ENCODE assay signal across 15 cellular contexts in the genomic region with DNA sequence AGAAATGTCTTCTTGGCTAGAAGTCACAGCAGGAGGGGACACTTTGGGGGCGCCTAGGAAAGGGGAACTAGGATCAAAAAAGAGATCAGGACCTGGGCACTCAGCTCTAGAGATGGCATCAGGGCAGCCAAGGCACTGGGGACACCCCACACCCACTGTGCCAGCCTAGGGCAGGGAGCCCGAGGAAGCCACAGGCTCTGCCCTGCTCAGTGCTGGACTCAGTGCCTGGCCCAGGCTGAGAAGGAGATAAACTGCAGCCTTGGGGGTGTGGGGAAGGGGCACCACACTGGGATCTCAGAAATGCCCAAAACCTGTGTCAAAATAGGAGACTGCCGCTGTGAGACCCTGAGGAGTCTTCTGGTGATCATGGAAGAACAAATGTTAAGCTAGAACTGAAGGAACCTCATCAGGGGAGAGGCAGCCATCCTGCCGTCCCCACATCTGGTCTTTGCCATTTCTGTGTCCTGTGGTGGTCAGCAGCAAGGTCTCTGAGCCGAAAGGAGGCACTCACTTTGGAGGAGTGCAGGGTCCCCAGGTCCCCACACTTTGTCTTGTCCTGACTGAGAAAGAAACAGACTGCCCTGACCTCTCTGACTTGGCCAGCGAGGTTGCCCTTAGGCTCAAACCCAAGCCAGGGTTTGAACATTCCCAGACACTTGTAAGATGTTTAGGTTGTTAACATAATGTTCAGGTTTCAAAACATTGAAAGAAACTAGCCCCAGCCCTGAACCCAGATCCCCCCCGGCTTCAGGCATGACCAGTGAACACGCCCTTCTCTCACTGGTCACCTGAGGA. TPM values are rescaled to one million over a fixed set of nuclear protein-coding genes. Genes with fewer than 3 reads are reported as not detected.
DNase-seq lines count a peak whose midpoint lies in the region; ATAC-seq, FAIRE-seq and TF ChIP-seq lines count a peak whose summit lies in the region.
"Had no signal": no experiment of that assay in that cellular context is flagged by ENCODE, and none has a peak within 500 bp of the region (broad histone marks: within the 10 kb centered on the region; RNA-seq: fewer than 3 reads in every experiment).

No MANE protein-coding gene starts in this region.

- H4K20me1 ChIP-seq in Loucy (ENCODE audit: insufficient read depth, low read length, poor library complexity, severe bottlenecking): peaks cover 33% of the 10 kb centered on the region
- H4K20me1 ChIP-seq in K562 (replicated peaks; ENCODE audit: control insufficient read depth, insufficient read depth, low read length): peaks cover 22% of the 10 kb centered on the region

- H3K4me1 ChIP-seq in Loucy (ENCODE audit: insufficient read depth, low read length, poor library complexity, severe bottlenecking) (peaks cover 22% of the 10 kb centered on the region), K562 (replicated peaks in 1 of 2; ENCODE audit: control insufficient read depth in 2 of 2, insufficient read depth in 2 of 2, low read length in 2 of 2) (peaks cover 13 to 79% of the 10 kb centered on the region in 2 experiments), left ventricle myocardium inferior (peaks cover 48% of the 10 kb centered on the region)

- ATAC-seq in K562: no peak
- ATAC-seq in GM21737 (IDR thresholded peaks at IDR 0.05; ENCODE audit: unreplicated experiment): no peak

- POLR2A ChIA-PET in K562 (lab: Yijun Ruan, JAX): interaction anchor here (0.5 to 4.0 kb wide), 2 partner anchors 160 to 183 kb away, joined by 3 to 23 read pairs; partner anchors contain the start of gene TPD52L2

- CTCF ChIA-PET in K562 (lab: Yijun Ruan, JAX; ENCODE audit: low intra/inter-chr PET ratio): interaction anchor here (0.6 to 2.6 kb wide), 2 partner anchors 159 to 165 kb away, joined by 4 to 18 read pairs; partner anchors contain the start of gene TPD52L2

- H3K27me3 ChIP-seq in Loucy (ENCODE audit: insufficient read depth, low read length, poor library complexity, severe bottlenecking) (peaks cover 4% of the 10 kb centered on the region), K562 (ENCODE audit: control insufficient read depth in 2 of 2, insufficient read depth in 2 of 2, low read length in 2 of 2) (no peaks in the 10 kb centered on the region), left ventricle myocardium inferior (ENCODE audit: low read depth) (no peaks in the 10 kb centered on the region)
- H3K27me3 ChIP-seq: breast epithelium had no signal

- intact Hi-C loops in K562 (cut with micrococcal nuclease) (loop anchor here (2.0 to 10.0 kb wide), 5 partner anchors 79 to 252 kb away; partner anchors contain the start of genes PTK6, TPD52L2 and UCKL1), left ventricle myocardium inferior (cut with micrococcal nuclease) (no loop called here)

- H3K79me2 ChIP-seq in Loucy (ENCODE audit: insufficient read depth, low read length): peaks cover 62% of the 10 kb centered on the region
- H3K79me2 ChIP-seq in K562 (ENCODE audit: control insufficient read depth, insufficient read depth, low read length): peaks cover 49% of the 10 kb centered on the region

- no peak for TF ChIP-seq EP300 in K562 (IDR thresholded peaks at IDR 0.05; ENCODE audit: low read length)

- peaks cover 42% of the 10 kb centered on the region for H3K36me3 Mint-ChIP-seq in T-helper 2 cell treated with Interferon-gamma antibody and Interleukin-4, amounts not matched to agents 5 μg/mL and 100 μg/mL, for 36 hours (ENCODE audit: low read depth)
- peaks cover 13% of the 10 kb centered on the region for H3K36me3 Mint-ChIP-seq in osteocyte (ENCODE audit: unreplicated experiment)

- 92% methylated on average over 8 of the region's 8 CpGs for WGBS in K562 (ENCODE audit: insufficient coverage, low coverage, missing lambda C conversion rate)

- TF ChIP-seq POLR2A in K562 (conservative IDR thresholded peaks at IDR 0.05): no peak

- H3K9me3 ChIP-seq in Loucy (ENCODE audit: insufficient read depth, low read depth, low read length): no peaks in the 10 kb centered on the region
- no peaks in the 10 kb centered on the region for H3K9me3 ChIP-seq in K562 (replicated peaks; ENCODE audit: control insufficient read depth, insufficient read depth, low read depth, low read length)
- H3K9me3 ChIP-seq in left ventricle myocardium inferior (replicated peaks): no peaks in the 10 kb centered on the region
- H3K9me3 ChIP-seq: breast epithelium had no signal

- H3K9me2 ChIP-seq in Loucy (replicated peaks; ENCODE audit: low read depth, low read length): no peaks in the 10 kb centered on the region

- H3K4me1 Mint-ChIP-seq in T-helper 2 cell treated with Interferon-gamma antibody and Interleukin-4, amounts not matched to agents 5 μg/mL and 100 μg/mL, for 36 hours (ENCODE audit: low read depth): peaks cover 27% of the 10 kb centered on the region
- peaks cover 22% of the 10 kb centered on the region for H3K4me1 Mint-ChIP-seq in osteocyte (ENCODE audit: unreplicated experiment)

- DNase-seq in T-helper 2 cell treated with Interferon-gamma antibody and Interleukin-4, amounts not matched to agents 5 μg/mL and 100 μg/mL, for 36 hours (ENCODE audit: low spot score): no peak
- DNase-seq in T-helper 2 cell (no peak), K562 (ENCODE audit: extremely low read depth in 1 of 4, low spot score in 3 of 4) (peak in 2 of 4 experiments; percentile 3 to 5), osteocyte (ENCODE audit: extremely low spot score, unreplicated experiment) (no peak), DMS 273 (lab: John Stamatoyannopoulos, UW; ENCODE audit: unreplicated experiment) (no peak), left ventricle myocardium inferior (no peak)
- DNase-seq: DMS79; mesendoderm; NCI-H1930; NK-92 treated with Interleukin-12 subunit alpha and Interleukin-12 subunit beta, amount 100 ng/mL, for 24 hours; retina had no signal

- no peaks in the 10 kb centered on the region for H3K9me3 Mint-ChIP-seq in T-helper 2 cell treated with Interferon-gamma antibody and Interleukin-4, amounts not matched to agents 5 μg/mL and 100 μg/mL, for 36 hours
- no peaks in the 10 kb centered on the region for H3K9me3 Mint-ChIP-seq in osteocyte (ENCODE audit: unreplicated experiment)

- H3K9ac ChIP-seq in Loucy (ENCODE audit: low read depth, low read length, poor library complexity, severe bottlenecking): no peak overlapping the region
- H3K9ac ChIP-seq in K562 (ENCODE audit: insufficient read depth in 1 of 2, low read depth in 2 of 2, low read length in 2 of 2): peak overlapping the region in 1 of 2 experiments; percentile 60; a peak in 1 of 4 replicates

- H3K27me3 Mint-ChIP-seq in T-helper 2 cell treated with Interferon-gamma antibody and Interleukin-4, amounts not matched to agents 5 μg/mL and 100 μg/mL, for 36 hours (ENCODE audit: low read depth): no peaks in the 10 kb centered on the region
- no peaks in the 10 kb centered on the region for H3K27me3 Mint-ChIP-seq in osteocyte (ENCODE audit: unreplicated experiment)

- no peak overlapping the region for H3K27ac Mint-ChIP-seq in T-helper 2 cell treated with Interferon-gamma antibody and Interleukin-4, amounts not matched to agents 5 μg/mL and 100 μg/mL, for 36 hours
- peak overlapping the region; percentile 34 for H3K27ac Mint-ChIP-seq in osteocyte (ENCODE audit: unreplicated experiment)

- TF ChIP-seq CTCF in Loucy (conservative IDR thresholded peaks at IDR 0.05; ENCODE audit: low read length) (no peak), K562 (IDR thresholded peaks at IDR 0.05 in 2 of 3, conservative IDR thresholded peaks at IDR 0.05 in 1 of 3; ENCODE audit: insufficient read depth in 2 of 3, low read depth in 1 of 3, low read length in 3 of 3) (no peak), osteocyte (IDR thresholded peaks at IDR 0.05) (no peak), left ventricle myocardium inferior (IDR thresholded peaks at IDR 0.05; ENCODE audit: borderline replicate concordance) (no peak)

- H3K9me1 ChIP-seq in K562 (ENCODE audit: control insufficient read depth, insufficient read depth, low read length): no peaks in the 10 kb centered on the region

- H3F3A ChIP-seq in Loucy (ENCODE audit: low read depth): no peaks in the 10 kb centered on the region

- no peak for TF ChIP-seq RAD21 in K562 (CRISPR knock-in tag; conservative IDR thresholded peaks at IDR 0.05 in 1 of 2, IDR thresholded peaks at IDR 0.05 in 1 of 2)

- H3K36me3 ChIP-seq in Loucy (ENCODE audit: insufficient read depth, low read length) (peaks cover 13% of the 10 kb centered on the region; the same call in 1 of the 2 replicates), K562 (ENCODE audit: control insufficient read depth, insufficient read depth, low read length) (peaks cover 52% of the 10 kb centered on the region), left ventricle myocardium inferior (peaks cover 50% of the 10 kb centered on the region)

- no peak for FAIRE-seq in K562 (lab: Jason Lieb, UNC)
- FAIRE-seq: GM12891 had no signal

- H3K27ac ChIP-seq in K562 (ENCODE audit: extremely low read depth, low read depth, low read length): no peak overlapping the region
- no peak overlapping the region for H3K27ac ChIP-seq in left ventricle myocardium inferior (replicated peaks)

- in situ Hi-C loops in K562 (cut with MboI): loop anchor here (5.0 kb wide), 1 partner anchor 157 kb away; the partner anchor contains the start of gene ABHD16B

- H3K4me2 ChIP-seq in Loucy (ENCODE audit: low read depth, low read length, poor library complexity, severe bottlenecking) (peak overlapping the region; percentile 90), K562 (ENCODE audit: insufficient read depth, low read length) (no peak overlapping the region)

- peak overlapping the region; percentile 18 for H3K4me3 Mint-ChIP-seq in T-helper 2 cell treated with Interferon-gamma antibody and Interleukin-4, amounts not matched to agents 5 μg/mL and 100 μg/mL, for 36 hours
- peak overlapping the region; percentile 18 for H3K4me3 Mint-ChIP-seq in osteocyte (ENCODE audit: unreplicated experiment)

- no TSS peak for BruUV-seq in K562 (replicated peaks; lab: Mats Ljungman, UMichigan)

- H3K4me3 ChIP-seq in Loucy (ENCODE audit: low read length, poor library complexity, severe bottlenecking) (no peak overlapping the region), K562 (no peak overlapping the region), left ventricle myocardium inferior (no peak overlapping the region)

- no peak overlapping the region for H2AFZ ChIP-seq in Loucy (ENCODE audit: low read length)
- no peak overlapping the region for H2AFZ ChIP-seq in K562 (ENCODE audit: low read depth, low read length)

RNA-seq across cellular contexts. Expression of gene ARFRP1, which starts 2.3 kb away (rescaled TPM):
- 98.6 and 222 TPM in 2 replicates for total RNA-seq in K562 (2011; cell fraction: chromatin; rRNA removed; ENCODE audit: low replicate concordance)
- 116 and 124 TPM in 2 replicates for total RNA-seq in K562 (2011; cell fraction: nucleolus; rRNA removed)
- 75.6 and 81.5 TPM in 2 replicates for total RNA-seq in K562 (2011; cell fraction: nucleoplasm; rRNA removed)
- total RNA-seq in K562 (2014; rRNA removed) (64.3 and 74.1 TPM in 2 replicates), K562 (2014; rRNA removed; fragmentation: Illumina TruSeq; extraction: Trizol) (16.1 and 19.1 TPM in 2 replicates), K562 (2015; rRNA removed; fragmentation: Illumina TruSeq; extraction: Trizol) (37.3 and 37.7 TPM in 2 replicates), K562 (2021) (64.0 and 78.9 TPM in 2 replicates), osteocyte (46.1 and 46.7 TPM in 2 replicates), left ventricle myocardium inferior (37.1 TPM)
- polyA plus RNA-seq in K562 (2011; rRNA removed) (37.5 and 39.5 TPM in 2 replicates), K562 (2014; fragmentation: Illumina TruSeq; extraction: Trizol) (20.0 and 36.3 TPM in 2 replicates), K562 (2014; fragmentation: Nextera tagmentation; extraction: Ambion mirVana) (1 to 10 TPM; 2.2 to 6.0 TPM), K562 (2014; rRNA removed) (66.9 and 70.5 TPM in 2 replicates)
- 52.0 and 57.8 TPM in 2 replicates for polyA plus RNA-seq in K562 (2011; cell fraction: cytosol; rRNA removed)
- polyA plus RNA-seq in K562 (2011; cell fraction: nucleus; rRNA removed): 132 and 147 TPM in 2 replicates
- 44.1 and 48.2 TPM in 2 replicates for polyA plus RNA-seq in K562 (2012)
- 18.4 and 33.9 TPM in 2 replicates for polyA minus RNA-seq in K562 (2011; rRNA and poly(A)+ RNA removed)
- 14.4 and 22.2 TPM in 2 replicates for polyA minus RNA-seq in K562 (2011; cell fraction: cytosol; rRNA and poly(A)+ RNA removed)
- 46.2 and 62.4 TPM in 2 replicates for polyA minus RNA-seq in K562 (2011; cell fraction: nucleus; rRNA and poly(A)+ RNA removed)

RNA-seq across cellular contexts. Expression of gene ZGPAT, which starts 2.4 kb away (rescaled TPM):
- 20.3 and 73.7 TPM in 2 replicates for total RNA-seq in K562 (2011; cell fraction: chromatin; rRNA removed; ENCODE audit: low replicate concordance)
- total RNA-seq in K562 (2011; cell fraction: nucleolus; rRNA removed): 43.4 and 48.4 TPM in 2 replicates
- total RNA-seq in K562 (2011; cell fraction: nucleoplasm; rRNA removed): 35.6 and 47.3 TPM in 2 replicates
- total RNA-seq in K562 (2014; rRNA removed): 19.4 and 26.6 TPM in 2 replicates
- 2.2 and 2.4 TPM in 2 replicates for total RNA-seq in K562 (2014; rRNA removed; fragmentation: Illumina TruSeq; extraction: Trizol)
- 7.9 and 8.4 TPM in 2 replicates for total RNA-seq in K562 (2015; rRNA removed; fragmentation: Illumina TruSeq; extraction: Trizol)
- total RNA-seq in K562 (2021): 22.5 and 25.4 TPM in 2 replicates
- polyA plus RNA-seq in K562 (2011; rRNA removed): 7.4 and 10.7 TPM in 2 replicates
- 6.2 and 15.4 TPM in 2 replicates for polyA plus RNA-seq in K562 (2011; cell fraction: cytosol; rRNA removed)
- 40.8 and 67.3 TPM in 2 replicates for polyA plus RNA-seq in K562 (2011; cell fraction: nucleus; rRNA removed)
- polyA plus RNA-seq in K562 (2012): 14.8 and 18.0 TPM in 2 replicates
- 5.6 and 10.9 TPM in 2 replicates for polyA plus RNA-seq in K562 (2014; fragmentation: Illumina TruSeq; extraction: Trizol)
- polyA plus RNA-seq in K562 (2014; fragmentation: Nextera tagmentation; extraction: Ambion mirVana): under 1 TPM; 0.14 to 0.21 TPM
- 24.1 and 27.7 TPM in 2 replicates for polyA plus RNA-seq in K562 (2014; rRNA removed)
- polyA minus RNA-seq in K562 (2011; rRNA and poly(A)+ RNA removed): 2.7 and 4.6 TPM in 2 replicates
- polyA minus RNA-seq in K562 (2011; cell fraction: cytosol; rRNA and poly(A)+ RNA removed): 11.6 and 12.8 TPM in 2 replicates
- polyA minus RNA-seq in K562 (2011; cell fraction: nucleus; rRNA and poly(A)+ RNA removed): 9.8 and 11.2 TPM in 2 replicates
- 24.3 and 28.0 TPM in 2 replicates for total RNA-seq in osteocyte
- 15.8 TPM for total RNA-seq in left ventricle myocardium inferior

RNA-seq across cellular contexts. Expression of gene TNFRSF6B, which starts 9.0 kb away (rescaled TPM):
- total RNA-seq in K562 (2011; cell fraction: chromatin; rRNA removed; ENCODE audit: low replicate concordance): not detected in 2 replicates
- total RNA-seq in K562 (2011; cell fraction: nucleolus; rRNA removed): 4.9 and 6.3 TPM in 2 replicates
- not detected in 2 replicates for total RNA-seq in K562 (2011; cell fraction: nucleoplasm; rRNA removed)
- total RNA-seq in K562 (2014; rRNA removed) (0.32 and 3.8 TPM in 2 replicates), K562 (2014; rRNA removed; fragmentation: Illumina TruSeq; extraction: Trizol) (not detected in 2 replicates), K562 (2015; rRNA removed; fragmentation: Illumina TruSeq; extraction: Trizol) (0.19 TPM in 1 of 2 replicates, not detected in the other), K562 (2021) (not detected in 2 replicates), osteocyte (0.84 and 2.3 TPM in 2 replicates), left ventricle myocardium inferior (0.27 TPM)
- polyA plus RNA-seq in K562 (2011; rRNA removed) (0.10 and 0.37 TPM in 2 replicates), K562 (2014; fragmentation: Illumina TruSeq; extraction: Trizol) (not detected in 2 replicates), K562 (2014; fragmentation: Nextera tagmentation; extraction: Ambion mirVana) (not detected), K562 (2014; rRNA removed) (3.2 and 3.5 TPM in 2 replicates)
- polyA plus RNA-seq in K562 (2011; cell fraction: cytosol; rRNA removed): 1.1 and 5.8 TPM in 2 replicates
- 1.4 and 13.8 TPM in 2 replicates for polyA plus RNA-seq in K562 (2011; cell fraction: nucleus; rRNA removed)
- 0.87 and 1.3 TPM in 2 replicates for polyA plus RNA-seq in K562 (2012)
- polyA minus RNA-seq in K562 (2011; rRNA and poly(A)+ RNA removed): not detected in 2 replicates
- not detected in 2 replicates for polyA minus RNA-seq in K562 (2011; cell fraction: cytosol; rRNA and poly(A)+ RNA removed)
- 1.2 TPM in 1 of 2 replicates, not detected in the other for polyA minus RNA-seq in K562 (2011; cell fraction: nucleus; rRNA and poly(A)+ RNA removed)

RNA-seq across cellular contexts. Expression of gene LIME1, which starts 31.0 kb away (rescaled TPM):
- 6.7 and 27.9 TPM in 2 replicates for total RNA-seq in K562 (2011; cell fraction: chromatin; rRNA removed; ENCODE audit: low replicate concordance)
- 29.6 and 36.2 TPM in 2 replicates for total RNA-seq in K562 (2011; cell fraction: nucleolus; rRNA removed)
- 12.0 and 12.1 TPM in 2 replicates for total RNA-seq in K562 (2011; cell fraction: nucleoplasm; rRNA removed)
- total RNA-seq in K562 (2014; rRNA removed): 9.5 and 12.7 TPM in 2 replicates
- total RNA-seq in K562 (2014; rRNA removed; fragmentation: Illumina TruSeq; extraction: Trizol): 0.11 and 0.32 TPM in 2 replicates
- total RNA-seq in K562 (2015; rRNA removed; fragmentation: Illumina TruSeq; extraction: Trizol): 2.7 and 2.8 TPM in 2 replicates
- 9.3 and 10.2 TPM in 2 replicates for total RNA-seq in K562 (2021)
- 1.5 and 3.9 TPM in 2 replicates for polyA plus RNA-seq in K562 (2011; rRNA removed)
- polyA plus RNA-seq in K562 (2011; cell fraction: cytosol; rRNA removed): 4.5 and 15.8 TPM in 2 replicates
- polyA plus RNA-seq in K562 (2011; cell fraction: nucleus; rRNA removed): 37.1 and 90.0 TPM in 2 replicates
- 5.5 and 10.7 TPM in 2 replicates for polyA plus RNA-seq in K562 (2012)
- 0.83 and 2.3 TPM in 2 replicates for polyA plus RNA-seq in K562 (2014; fragmentation: Illumina TruSeq; extraction: Trizol)
- polyA plus RNA-seq in K562 (2014; fragmentation: Nextera tagmentation; extraction: Ambion mirVana): not detected
- 17.1 and 20.2 TPM in 2 replicates for polyA plus RNA-seq in K562 (2014; rRNA removed)
- 0.06 and 0.25 TPM in 2 replicates for polyA minus RNA-seq in K562 (2011; rRNA and poly(A)+ RNA removed)
- 1.2 and 1.5 TPM in 2 replicates for polyA minus RNA-seq in K562 (2011; cell fraction: cytosol; rRNA and poly(A)+ RNA removed)
- polyA minus RNA-seq in K562 (2011; cell fraction: nucleus; rRNA and poly(A)+ RNA removed): 4.7 and 7.7 TPM in 2 replicates
- 9.4 and 12.5 TPM in 2 replicates for total RNA-seq in osteocyte
- total RNA-seq in left ventricle myocardium inferior: 3.4 TPM

RNA-seq across cellular contexts. Expression of gene SLC2A4RG, which starts 34.1 kb away (rescaled TPM):
- 22.0 and 60.9 TPM in 2 replicates for total RNA-seq in K562 (2011; cell fraction: chromatin; rRNA removed; ENCODE audit: low replicate concordance)
- 104 and 105 TPM in 2 replicates for total RNA-seq in K562 (2011; cell fraction: nucleolus; rRNA removed)
- total RNA-seq in K562 (2011; cell fraction: nucleoplasm; rRNA removed): 35.7 and 41.6 TPM in 2 replicates
- total RNA-seq in K562 (2014; rRNA removed) (62.7 and 92.2 TPM in 2 replicates), K562 (2014; rRNA removed; fragmentation: Illumina TruSeq; extraction: Trizol) (8.2 and 8.3 TPM in 2 replicates), K562 (2015; rRNA removed; fragmentation: Illumina TruSeq; extraction: Trizol) (26.5 and 28.3 TPM in 2 replicates), K562 (2021) (97.3 and 104 TPM in 2 replicates), osteocyte (74.8 and 80.7 TPM in 2 replicates), left ventricle myocardium inferior (79.2 TPM)
- polyA plus RNA-seq in K562 (2011; rRNA removed) (29.5 and 48.0 TPM in 2 replicates), K562 (2014; fragmentation: Illumina TruSeq; extraction: Trizol) (10.3 and 24.9 TPM in 2 replicates), K562 (2014; fragmentation: Nextera tagmentation; extraction: Ambion mirVana) (1 to 10 TPM in 1 of 2 experiments, under 1 TPM in 1; 0.34 to 1.1 TPM), K562 (2014; rRNA removed) (62.6 and 84.4 TPM in 2 replicates)
- 27.4 and 73.4 TPM in 2 replicates for polyA plus RNA-seq in K562 (2011; cell fraction: cytosol; rRNA removed)
- polyA plus RNA-seq in K562 (2011; cell fraction: nucleus; rRNA removed): 238 and 316 TPM in 2 replicates
- 65.5 and 70.1 TPM in 2 replicates for polyA plus RNA-seq in K562 (2012)
- polyA minus RNA-seq in K562 (2011; rRNA and poly(A)+ RNA removed): 1.6 and 4.4 TPM in 2 replicates
- polyA minus RNA-seq in K562 (2011; cell fraction: cytosol; rRNA and poly(A)+ RNA removed): 14.8 and 20.6 TPM in 2 replicates
- 47.3 and 53.0 TPM in 2 replicates for polyA minus RNA-seq in K562 (2011; cell fraction: nucleus; rRNA and poly(A)+ RNA removed)
